ENCODE assay signal across 11 cellular contexts in the genomic region with DNA sequence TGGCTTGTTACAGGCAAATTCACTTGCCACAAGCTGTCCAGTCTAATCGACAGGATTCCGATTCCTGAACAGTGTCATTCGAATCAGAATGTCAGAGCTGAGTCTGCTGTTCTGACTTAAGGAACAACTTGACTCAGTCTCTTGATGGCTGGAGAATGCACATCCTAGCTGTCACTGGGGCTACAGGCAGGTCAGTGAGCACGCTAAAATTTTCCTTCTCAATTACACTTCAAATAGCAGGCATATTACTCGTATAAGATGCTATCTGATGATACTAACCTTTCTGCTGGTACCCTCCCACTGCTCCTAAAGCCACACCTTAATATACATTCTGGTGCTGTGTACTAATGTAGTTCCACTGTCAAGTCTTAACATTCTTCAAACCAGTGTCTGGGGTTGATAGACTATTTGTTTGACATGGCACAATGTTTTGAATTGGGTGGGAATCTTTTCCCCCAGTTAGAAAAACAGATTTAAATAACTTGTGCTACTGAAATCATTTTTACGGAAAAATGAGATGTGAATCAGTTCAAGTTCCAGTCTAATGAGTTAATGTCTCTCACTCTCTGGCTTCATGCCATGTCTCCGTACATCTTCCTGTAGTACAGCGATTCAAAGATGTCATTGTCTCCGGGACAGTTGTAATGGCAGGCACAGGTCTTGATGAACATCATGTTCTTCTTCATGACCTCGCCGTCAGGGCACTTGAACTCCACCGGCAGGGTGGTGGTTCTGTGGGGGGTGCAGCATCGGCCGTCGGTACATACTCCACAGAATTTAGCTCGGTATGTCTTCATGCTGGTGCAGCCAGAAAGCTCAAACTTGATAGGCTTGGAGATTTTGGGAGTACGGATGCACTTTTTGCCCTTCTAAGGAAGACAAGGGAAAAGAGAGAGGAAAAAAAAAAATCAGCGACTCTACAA. TPM values are rescaled to one million over a fixed set of nuclear protein-coding genes. Genes with fewer than 3 reads are reported as not detected.
DNase-seq lines count a peak whose midpoint lies in the region; ATAC-seq lines count a peak whose summit lies in the region.
"Had no signal": no experiment of that assay in that cellular context is flagged by ENCODE, and none has a peak within 500 bp of the region (broad histone marks: within the 10 kb centered on the region; RNA-seq: fewer than 3 reads in every experiment).

No MANE protein-coding gene starts in this region.

- peak overlapping the region; percentile 24 to 57 for H3K4me3 ChIP-seq in esophagus (ENCODE audit: low read depth in 1 of 2, low read length in 2 of 2)
- no peak overlapping the region for H3K4me3 ChIP-seq in naive thymus-derived CD4-positive, alpha-beta T cell (ENCODE audit: low read length)

- H3K36me3 Mint-ChIP-seq in stimulated activated naive CD8-positive, alpha-beta T cell treated with anti-CD3 and anti-CD28 coated beads, Interleukin-15, Interleukin-2, amounts not matched to agents 100 ng/mL and 50 ng/mL, for 24 hours (ENCODE audit: low read depth) = no peaks in the 10 kb centered on the region
- peaks cover 0 to 6% (median 0%) of the 10 kb centered on the region in 5 donors for H3K36me3 Mint-ChIP-seq in naive thymus-derived CD4-positive, alpha-beta T cell

- POLR2A ChIA-PET in naive thymus-derived CD4-positive, alpha-beta T cell (lab: Charles Lee) = no interaction called here

- 59 to 66% methylated on average over 18 of the region's 18 CpGs for WGBS in esophagus, 2 donors

- H3K27me3 ChIP-seq in esophagus (ENCODE audit: control insufficient read depth in 1 of 2, insufficient read depth in 2 of 2, low read length in 2 of 2) = no peaks in the 10 kb centered on the region
- H3K27me3 ChIP-seq in naive thymus-derived CD4-positive, alpha-beta T cell (ENCODE audit: control insufficient read depth in 2 of 2, insufficient read depth in 2 of 2, low read length in 2 of 2) = peaks cover 4 to 20% of the 10 kb centered on the region in 2 donors

- peaks cover 5% of the 10 kb centered on the region for H3K4me1 Mint-ChIP-seq in stimulated activated naive CD8-positive, alpha-beta T cell treated with anti-CD3 and anti-CD28 coated beads, Interleukin-15, Interleukin-2, amounts not matched to agents 100 ng/mL and 50 ng/mL, for 24 hours (ENCODE audit: low read depth)
- peaks cover 5 to 21% (median 16%) of the 10 kb centered on the region in 7 donors for H3K4me1 Mint-ChIP-seq in naive thymus-derived CD4-positive, alpha-beta T cell

- H3K27me3 Mint-ChIP-seq in stimulated activated naive CD8-positive, alpha-beta T cell treated with anti-CD3 and anti-CD28 coated beads, Interleukin-15, Interleukin-2, amounts not matched to agents 100 ng/mL and 50 ng/mL, for 24 hours = peaks cover 67% of the 10 kb centered on the region
- peaks cover 55 to 78% (median 70%) of the 10 kb centered on the region in 5 donors for H3K27me3 Mint-ChIP-seq in naive thymus-derived CD4-positive, alpha-beta T cell

- no peak for DNase-seq in stimulated activated naive CD8-positive, alpha-beta T cell treated with anti-CD3 and anti-CD28 coated beads, Interleukin-15, Interleukin-2, amounts not matched to agents 100 U/mL and 50 U/mL, for 24 hours
- no peak for DNase-seq in naive thymus-derived CD4-positive, alpha-beta T cell
- DNase-seq in NCI-H1105 treated with DMSO at 0.1 percent for 48 hours (lab: John Stamatoyannopoulos, UW) (no peak), cerebellum (ENCODE audit: low spot score) (no peak), NCI-H1417 treated with DMSO at 0.1 percent for 48 hours (lab: John Stamatoyannopoulos, UW) (no peak)
- DNase-seq: effector memory CD4-positive, alpha-beta T cell; stimulated activated naive CD4-positive, alpha-beta T cell treated with Interleukin-2 at 50 U/mL for 16 hours had no signal

- no peaks in the 10 kb centered on the region for H3K9me3 Mint-ChIP-seq in stimulated activated naive CD8-positive, alpha-beta T cell treated with anti-CD3 and anti-CD28 coated beads, Interleukin-15, Interleukin-2, amounts not matched to agents 100 ng/mL and 50 ng/mL, for 24 hours
- peaks cover 0 to 3% (median 0%) of the 10 kb centered on the region in 11 donors for H3K9me3 Mint-ChIP-seq in naive thymus-derived CD4-positive, alpha-beta T cell

- H3K4me1 ChIP-seq in esophagus (ENCODE audit: control insufficient read depth in 2 of 2, insufficient read depth in 2 of 2, low read length in 1 of 2) = peaks cover 5 to 10% of the 10 kb centered on the region in 2 donors
- H3K4me1 ChIP-seq in naive thymus-derived CD4-positive, alpha-beta T cell (ENCODE audit: control insufficient read depth in 2 of 2, insufficient read depth in 2 of 2, low read length in 2 of 2) = no peaks in the 10 kb centered on the region

- H3K36me3 ChIP-seq in esophagus (ENCODE audit: control insufficient read depth in 2 of 2, insufficient read depth in 2 of 2, low read length in 1 of 2) = no peaks in the 10 kb centered on the region
- no peaks in the 10 kb centered on the region for H3K36me3 ChIP-seq in naive thymus-derived CD4-positive, alpha-beta T cell (ENCODE audit: control insufficient read depth in 2 of 3, insufficient read depth in 3 of 3, low read length in 3 of 3)

- no peaks in the 10 kb centered on the region for H3K9me3 ChIP-seq in esophagus (ENCODE audit: control insufficient read depth in 2 of 2, insufficient read depth in 1 of 2, low read depth in 1 of 2, low read length in 1 of 2)
- no peaks in the 10 kb centered on the region for H3K9me3 ChIP-seq in naive thymus-derived CD4-positive, alpha-beta T cell (ENCODE audit: control insufficient read depth in 2 of 3, low read length in 3 of 3)

- peak overlapping the region; percentile 39 to 80 for H3K27ac ChIP-seq in esophagus (ENCODE audit: low read depth in 2 of 2, low read length in 1 of 2)
- no peak overlapping the region for H3K27ac ChIP-seq in naive thymus-derived CD4-positive, alpha-beta T cell (ENCODE audit: low read depth, low read length)
- H3K27ac ChIP-seq: C4-2B had no signal

- intact Hi-C loops in naive thymus-derived CD4-positive, alpha-beta T cell (cut with micrococcal nuclease) = no loop called here

- no peak overlapping the region for H3K27ac Mint-ChIP-seq in stimulated activated naive CD8-positive, alpha-beta T cell treated with anti-CD3 and anti-CD28 coated beads, Interleukin-15, Interleukin-2, amounts not matched to agents 100 ng/mL and 50 ng/mL, for 24 hours
- H3K27ac Mint-ChIP-seq in naive thymus-derived CD4-positive, alpha-beta T cell = no peak overlapping the region

- peak overlapping the region; percentile 31 for H3K4me3 Mint-ChIP-seq in stimulated activated naive CD8-positive, alpha-beta T cell treated with anti-CD3 and anti-CD28 coated beads, Interleukin-15, Interleukin-2, amounts not matched to agents 100 ng/mL and 50 ng/mL, for 24 hours
- H3K4me3 Mint-ChIP-seq in naive thymus-derived CD4-positive, alpha-beta T cell = peak overlapping the region; percentile 10 to 88 (median 72)

- CTCF ChIA-PET in naive thymus-derived CD4-positive, alpha-beta T cell (lab: Charles Lee) = no interaction called here

- ATAC-seq in stimulated activated naive CD8-positive, alpha-beta T cell treated with anti-CD3 and anti-CD28 coated beads, Interleukin-15, Interleukin-2, amounts not matched to agents 100 U/mL and 50 U/mL, for 24 hours = no peak
- no peak for ATAC-seq in naive thymus-derived CD4-positive, alpha-beta T cell
- ATAC-seq in GM18861 (IDR thresholded peaks at IDR 0.05; ENCODE audit: unreplicated experiment) = no peak

RNA-seq across cellular contexts. Expression of gene CCN2, which starts 2.2 kb away (rescaled TPM):
- polyA plus RNA-seq in esophagus = 10 to 100 TPM; 13.4 to 15.9 TPM
- not detected for total RNA-seq in naive thymus-derived CD4-positive, alpha-beta T cell
- not detected for polyA plus RNA-seq in naive thymus-derived CD4-positive, alpha-beta T cell
- total RNA-seq in cerebellum = 8.5 TPM
